In genomic region chr1:34132161-34132420, GRCh38 we compare ENCODE assay signal across 7 cellular contexts. TPM values are rescaled to one million over a fixed set of nuclear protein-coding genes. Genes with fewer than 3 reads are reported as not detected.
"Had no signal": no experiment of that assay in that cellular context is flagged by ENCODE, and none has a peak within 500 bp of the region (broad histone marks: within the 10 kb centered on the region; RNA-seq: fewer than 3 reads in every experiment).

No MANE protein-coding gene starts in this region.

- H2AFZ ChIP-seq: GM23248 had no signal

- H3K27ac Mint-ChIP-seq: IgD-negative memory B cell had no signal

- H3K27ac ChIP-seq: GM23248, HL-60 had no signal

- H3K4me3 ChIP-seq: GM23248 had no signal

- H3K9me3 Mint-ChIP-seq: H9 had no signal

- H3K4me3 Mint-ChIP-seq: H9, IgD-negative memory B cell had no signal

- H3K9ac ChIP-seq: GM23248 had no signal

- H3K36me3 Mint-ChIP-seq: IgD-negative memory B cell had no signal

- H3K4me1 Mint-ChIP-seq: H9, IgD-negative memory B cell had no signal

- DNase-seq: GOT3, H9, HCEC 1CT had no signal

- ATAC-seq: HepG2 had no signal

RNA-seq across cellular contexts. Expression of gene CSMD2, which starts 32.9 kb away (rescaled TPM):
- total RNA-seq: HepG2 had no signal
- polyA plus RNA-seq: HepG2, IgD-negative memory B cell had no signal

RNA-seq across cellular contexts. Expression of gene C1orf94, which starts 44.6 kb away (rescaled TPM):
- total RNA-seq: GM23248, HepG2 had no signal
- polyA plus RNA-seq: GM23248, HepG2, IgD-negative memory B cell had no signal
